ENCODE assay signal across 17 cellular contexts in the genomic region with DNA sequence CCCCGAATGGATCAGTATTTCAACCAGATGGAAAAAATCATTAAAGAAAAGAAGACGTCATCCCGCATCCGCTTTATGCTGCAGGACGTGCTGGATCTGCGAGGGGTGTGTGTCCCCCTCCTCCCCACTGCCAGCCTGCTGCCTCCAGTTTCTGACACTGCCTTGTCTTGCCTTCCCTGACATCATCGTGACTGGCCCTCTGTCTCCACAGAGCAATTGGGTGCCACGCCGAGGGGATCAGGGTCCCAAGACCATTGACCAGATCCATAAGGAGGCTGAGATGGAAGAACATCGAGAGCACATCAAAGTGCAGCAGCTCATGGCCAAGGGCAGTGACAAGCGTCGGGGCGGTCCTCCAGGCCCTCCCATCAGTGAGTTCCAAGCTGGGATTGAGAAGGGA. TPM values are rescaled to one million over a fixed set of nuclear protein-coding genes. Genes with fewer than 3 reads are reported as not detected.
DNase-seq lines count a peak whose midpoint lies in the region; ATAC-seq and TF ChIP-seq lines count a peak whose summit lies in the region.
"Had no signal": no experiment of that assay in that cellular context is flagged by ENCODE, and none has a peak within 500 bp of the region (broad histone marks: within the 10 kb centered on the region; RNA-seq: fewer than 3 reads in every experiment).

No MANE protein-coding gene starts in this region.

- H3K27ac ChIP-seq in IMR-90 (ENCODE audit: insufficient read depth, low read length), result no peak overlapping the region
- no peak overlapping the region for H3K27ac ChIP-seq in neural progenitor cell
- H3K27ac ChIP-seq: left lung, suprapubic skin had no signal

- in situ Hi-C loops in IMR-90 (cut with MboI; ENCODE audit: low sequenced_read_pairs), result no loop called here

- H2BK120ac ChIP-seq in IMR-90 (ENCODE audit: low read depth, low read length), result no peak overlapping the region

- no peak for TF ChIP-seq RAD21 in IMR-90 (IDR thresholded peaks at IDR 0.05; ENCODE audit: low read length)

- H3K4me1 Mint-ChIP-seq in activated T-cell treated with anti-CD3 and anti-CD28 coated beads, Interleukin-2, amount 50 U/mL, for 72 hours (ENCODE audit: low read depth), result peaks cover 45% of the 10 kb centered on the region
- no peaks in the 10 kb centered on the region for H3K4me1 Mint-ChIP-seq in neural progenitor cell
- H3K4me1 Mint-ChIP-seq: H9 had no signal

- H3K79me2 ChIP-seq in neural progenitor cell (ENCODE audit: low read depth), result peaks cover 8% of the 10 kb centered on the region

- no peak overlapping the region for H2BK15ac ChIP-seq in IMR-90 (ENCODE audit: low read depth, low read length)

- H2AK9ac ChIP-seq in IMR-90 (replicated peaks; ENCODE audit: low read depth, low read length, poor library complexity), result no peak overlapping the region

- H3K9ac ChIP-seq in IMR-90 (ENCODE audit: low read depth, low read length) (no peak overlapping the region), neural progenitor cell (no peak overlapping the region)

- no peak overlapping the region for H4K5ac ChIP-seq in IMR-90 (ENCODE audit: low read depth, low read length)

- no peak overlapping the region for H4K8ac ChIP-seq in IMR-90 (ENCODE audit: low read depth in 2 of 2, low read length in 2 of 2)

- peaks cover 28 to 69% of the 10 kb centered on the region in 2 donors for H3K36me3 Mint-ChIP-seq in activated T-cell treated with anti-CD3 and anti-CD28 coated beads, Interleukin-2, amount 50 U/mL, for 72 hours (ENCODE audit: insufficient read depth in 2 of 2)
- H3K36me3 Mint-ChIP-seq in neural progenitor cell, result peaks cover 65% of the 10 kb centered on the region

- DNase-seq in activated T-cell treated with anti-CD3 and anti-CD28 coated beads, Interleukin-2, amount 50 U/mL, for 72 hours, result no peak
- no peak for DNase-seq in activated T-cell treated with anti-CD3 and anti-CD28 coated beads, Interleukin-2, amount 50 U/mL, for 1 hour
- DNase-seq in IMR-90 (no peak), neural progenitor cell (ENCODE audit: low spot score) (no peak), OCI-M1 (lab: John Stamatoyannopoulos, UW) (no peak), NCI-H1048 (lab: John Stamatoyannopoulos, UW) (no peak)
- DNase-seq: ACHN; activated CD4-positive, CD25-positive, alpha-beta regulatory T cell; H9; KG1; left lung; NCI-H1105; NCI-H526 treated with DMSO at 0.1 percent for 48 hours; sigmoid colon had no signal

- no peak overlapping the region for H3K23ac ChIP-seq in IMR-90 (ENCODE audit: low read depth, low read length)

- H3K27me3 ChIP-seq in IMR-90 (ENCODE audit: control insufficient read depth, insufficient read depth, low read length), result no peaks in the 10 kb centered on the region
- H3K27me3 ChIP-seq in neural progenitor cell, result no peaks in the 10 kb centered on the region
- H3K27me3 ChIP-seq: esophagus muscularis mucosa, left lung, sigmoid colon, suprapubic skin had no signal

- no peak for ATAC-seq in activated T-cell treated with anti-CD3 and anti-CD28 coated beads, Interleukin-2, amount 50 U/mL, for 72 hours (replicated peaks in 1 of 2)
- ATAC-seq in IMR-90 (ENCODE audit: low read depth), result no peak
- ATAC-seq: left lung had no signal

- peaks cover 1% of the 10 kb centered on the region for H3K4me1 ChIP-seq in IMR-90 (ENCODE audit: control insufficient read depth, insufficient read depth, low read length)
- H3K4me1 ChIP-seq in neural progenitor cell, result no peaks in the 10 kb centered on the region

- H3K4me2 ChIP-seq in IMR-90 (ENCODE audit: low read depth, low read length), result no peak overlapping the region
- H3K4me2 ChIP-seq in neural progenitor cell, result no peak overlapping the region

- TF ChIP-seq POLR2A in IMR-90 (IDR thresholded peaks at IDR 0.05; ENCODE audit: low read depth, low read length), result no peak

- no peaks in the 10 kb centered on the region for H3K9me3 Mint-ChIP-seq in activated T-cell treated with anti-CD3 and anti-CD28 coated beads, Interleukin-2, amount 50 U/mL, for 72 hours
- no peaks in the 10 kb centered on the region for H3K9me3 Mint-ChIP-seq in neural progenitor cell
- H3K9me3 Mint-ChIP-seq: H9; T-helper 2 cell treated with Interferon-gamma antibody and Interleukin-4, amounts not matched to agents 5 μg/mL and 100 μg/mL, for 36 hours had no signal

- H3K9me3 ChIP-seq in IMR-90 (ENCODE audit: control insufficient read depth, insufficient read depth, low read length), result no peaks in the 10 kb centered on the region
- H3K9me3 ChIP-seq in neural progenitor cell (ENCODE audit: low read depth), result no peaks in the 10 kb centered on the region
- H3K9me3 ChIP-seq: esophagus muscularis mucosa, left lung, sigmoid colon, suprapubic skin had no signal

- H2AFZ ChIP-seq in IMR-90 (replicated peaks; ENCODE audit: low read length, poor library complexity) (peak overlapping the region; percentile 6), neural progenitor cell (replicated peaks) (no peak overlapping the region)

- H3K14ac ChIP-seq in IMR-90 (replicated peaks; ENCODE audit: low read depth, low read length), result no peak overlapping the region

- H4K91ac ChIP-seq in IMR-90 (ENCODE audit: insufficient read depth, low read depth, low read length), result no peak overlapping the region

- CTCF ChIA-PET in IMR-90 (lab: Yijun Ruan, JAX), result interaction anchor here (1.0 kb wide), 1 partner anchor 14 kb away, joined by 6 read pairs; no protein-coding TSS in a partner anchor

- no peak overlapping the region for H3K4ac ChIP-seq in IMR-90 (ENCODE audit: low read depth, low read length)

- dilution Hi-C loops in IMR-90 (cut with HindIII; ENCODE audit: low sequenced_read_pairs, unreplicated experiment), result no loop called here

- no TSS peak for BruUV-seq in IMR-90 (replicated peaks; lab: Mats Ljungman, UMichigan)

- peaks cover 26% of the 10 kb centered on the region; the same call in 1 of the 2 replicates for H3K9me1 ChIP-seq in IMR-90 (ENCODE audit: insufficient read depth, low read length)

- H3K27me3 Mint-ChIP-seq in activated T-cell treated with anti-CD3 and anti-CD28 coated beads, Interleukin-2, amount 50 U/mL, for 72 hours (ENCODE audit: low read depth), result no peaks in the 10 kb centered on the region
- H3K27me3 Mint-ChIP-seq in neural progenitor cell (ENCODE audit: insufficient read depth, low read depth), result peaks cover 2% of the 10 kb centered on the region

- no peak overlapping the region for H3K4me3 Mint-ChIP-seq in activated T-cell treated with anti-CD3 and anti-CD28 coated beads, Interleukin-2, amount 50 U/mL, for 72 hours
- no peak overlapping the region for H3K4me3 Mint-ChIP-seq in neural progenitor cell
- H3K4me3 Mint-ChIP-seq: T-helper 2 cell treated with Interferon-gamma antibody and Interleukin-4, amounts not matched to agents 5 μg/mL and 100 μg/mL, for 36 hours had no signal

- H3K4me3 ChIP-seq in IMR-90 (ENCODE audit: insufficient read depth, low read depth, low read length), result no peak overlapping the region
- no peak overlapping the region for H3K4me3 ChIP-seq in neural progenitor cell
- H3K4me3 ChIP-seq: esophagus muscularis mucosa, left lung, sigmoid colon, suprapubic skin had no signal

- H2BK5ac ChIP-seq in IMR-90 (ENCODE audit: low read depth, low read length, poor library complexity, severe bottlenecking), result no peak overlapping the region

- POLR2A ChIA-PET in IMR-90 (lab: Charles Lee; ENCODE audit: unreplicated experiment), result no interaction called here

- peaks cover 44 to 84% of the 10 kb centered on the region in 2 experiments for H3K79me1 ChIP-seq in IMR-90 (ENCODE audit: low read depth in 1 of 2, low read length in 2 of 2)

- no peaks in the 10 kb centered on the region for H3F3A ChIP-seq in neural progenitor cell (ENCODE audit: low read depth)

- H2AK5ac ChIP-seq in IMR-90 (ENCODE audit: low read depth, low read length), result no peak overlapping the region

- H3K18ac ChIP-seq in IMR-90 (ENCODE audit: low read depth, low read length), result no peak overlapping the region

- intact Hi-C loops in IMR-90 (cut with micrococcal nuclease), result no loop called here

- H4K20me1 ChIP-seq in IMR-90 (ENCODE audit: insufficient read depth, low read length) (peaks cover 76% of the 10 kb centered on the region), neural progenitor cell (ENCODE audit: low read depth) (peaks cover 31% of the 10 kb centered on the region)

- TF ChIP-seq CTCF in IMR-90 (conservative IDR thresholded peaks at IDR 0.05; ENCODE audit: low read depth, low read length), result no peak
- no peak for TF ChIP-seq CTCF in neural progenitor cell (IDR thresholded peaks at IDR 0.05)

- H2BK20ac ChIP-seq in IMR-90 (ENCODE audit: low read depth, low read length), result no peak overlapping the region

- 96% methylated on average over 11 of the region's 13 CpGs; no CpG with 5 or more reads in 1 of the 2 experiments for WGBS in IMR-90 (ENCODE audit: extremely low coverage in 2 of 2, insufficient read length in 1 of 2), 2 experiments

- no peak overlapping the region for H3K56ac ChIP-seq in IMR-90 (ENCODE audit: extremely low read depth, insufficient read depth, low read length)

- H3K36me3 ChIP-seq in IMR-90 (ENCODE audit: control insufficient read depth, insufficient read depth, low read length) (peaks cover 90% of the 10 kb centered on the region), neural progenitor cell (no peaks in the 10 kb centered on the region)

- H3K27ac Mint-ChIP-seq in activated T-cell treated with anti-CD3 and anti-CD28 coated beads, Interleukin-2, amount 50 U/mL, for 72 hours, result peak overlapping the region; percentile 72
- H3K27ac Mint-ChIP-seq in neural progenitor cell, result peak overlapping the region; percentile 51
- H3K27ac Mint-ChIP-seq: T-helper 2 cell treated with Interferon-gamma antibody and Interleukin-4, amounts not matched to agents 5 μg/mL and 100 μg/mL, for 36 hours had no signal

RNA-seq across cellular contexts. Expression of a gene that starts 10.9 kb away (rescaled TPM):
- 100 to 1,000 TPM; 274 to 305 TPM for total RNA-seq in activated T-cell treated with anti-CD3 and anti-CD28 coated beads, Interleukin-2, amount 50 U/mL, for 72 hours
- total RNA-seq in IMR-90 (2012; rRNA removed) (225 TPM in 2 replicates), neural progenitor cell (ENCODE audit: low replicate concordance) (137 and 207 TPM in 2 replicates)
- polyA plus RNA-seq in IMR-90 (2012; rRNA removed), result 274 and 300 TPM in 2 replicates
- polyA plus RNA-seq in IMR-90 (2012; cell fraction: cytosol; rRNA removed), result 216 and 229 TPM in 2 replicates
- 361 and 453 TPM in 2 replicates for polyA plus RNA-seq in IMR-90 (2012; cell fraction: nucleus; rRNA removed; ENCODE audit: low replicate concordance)

RNA-seq across cellular contexts. Expression of a gene that starts 12.1 kb away (rescaled TPM):
- 1 to 10 TPM; 6.6 to 7.6 TPM for total RNA-seq in activated T-cell treated with anti-CD3 and anti-CD28 coated beads, Interleukin-2, amount 50 U/mL, for 72 hours
- total RNA-seq in IMR-90 (2012; rRNA removed), result 9.7 and 10.8 TPM in 2 replicates
- polyA plus RNA-seq in IMR-90 (2012; rRNA removed), result 16.5 and 19.5 TPM in 2 replicates
- polyA plus RNA-seq in IMR-90 (2012; cell fraction: cytosol; rRNA removed), result 28.8 and 38.6 TPM in 2 replicates
- 32.2 and 40.8 TPM in 2 replicates for polyA plus RNA-seq in IMR-90 (2012; cell fraction: nucleus; rRNA removed; ENCODE audit: low replicate concordance)
- total RNA-seq in neural progenitor cell (ENCODE audit: low replicate concordance), result 17.2 and 37.7 TPM in 2 replicates

RNA-seq across cellular contexts. Expression of a gene that starts 26.2 kb away (rescaled TPM):
- total RNA-seq in activated T-cell treated with anti-CD3 and anti-CD28 coated beads, Interleukin-2, amount 50 U/mL, for 72 hours, result 100 to 1,000 TPM; 169 to 184 TPM
- total RNA-seq in IMR-90 (2012; rRNA removed) (697 and 872 TPM in 2 replicates), neural progenitor cell (ENCODE audit: low replicate concordance) (234 and 476 TPM in 2 replicates)
- 474 and 514 TPM in 2 replicates for polyA plus RNA-seq in IMR-90 (2012; rRNA removed)
- 246 and 479 TPM in 2 replicates for polyA plus RNA-seq in IMR-90 (2012; cell fraction: cytosol; rRNA removed)
- polyA plus RNA-seq in IMR-90 (2012; cell fraction: nucleus; rRNA removed; ENCODE audit: low replicate concordance), result 457 and 630 TPM in 2 replicates

RNA-seq across cellular contexts. Expression of a gene that starts 36.1 kb away (rescaled TPM):
- total RNA-seq in activated T-cell treated with anti-CD3 and anti-CD28 coated beads, Interleukin-2, amount 50 U/mL, for 72 hours, result 1 to 10 TPM; 3.1 to 3.9 TPM
- total RNA-seq in IMR-90 (2012; rRNA removed) (1.9 and 2.9 TPM in 2 replicates), neural progenitor cell (ENCODE audit: low replicate concordance) (16.5 and 38.2 TPM in 2 replicates)
- 5.7 and 5.8 TPM in 2 replicates for polyA plus RNA-seq in IMR-90 (2012; rRNA removed)
- polyA plus RNA-seq in IMR-90 (2012; cell fraction: cytosol; rRNA removed), result 2.4 and 3.5 TPM in 2 replicates
- 20.0 and 46.7 TPM in 2 replicates for polyA plus RNA-seq in IMR-90 (2012; cell fraction: nucleus; rRNA removed; ENCODE audit: low replicate concordance)

RNA-seq across cellular contexts. Expression of a gene that starts 36.2 kb away (rescaled TPM):
- total RNA-seq in activated T-cell treated with anti-CD3 and anti-CD28 coated beads, Interleukin-2, amount 50 U/mL, for 72 hours, result 10 to 100 TPM; 86.9 to 93.6 TPM
- total RNA-seq in IMR-90 (2012; rRNA removed) (47.7 and 132 TPM in 2 replicates), neural progenitor cell (ENCODE audit: low replicate concordance) (128 and 173 TPM in 2 replicates)
- 103 and 130 TPM in 2 replicates for polyA plus RNA-seq in IMR-90 (2012; rRNA removed)
- 60.8 and 128 TPM in 2 replicates for polyA plus RNA-seq in IMR-90 (2012; cell fraction: cytosol; rRNA removed)
- 131 and 372 TPM in 2 replicates for polyA plus RNA-seq in IMR-90 (2012; cell fraction: nucleus; rRNA removed; ENCODE audit: low replicate concordance)
